In genomic region chr9:128254855-128255759, GRCh38 we compare ENCODE assay signal across 8 cellular contexts. TPM values are rescaled to one million over a fixed set of nuclear protein-coding genes. Genes with fewer than 3 reads are reported as not detected.
DNase-seq lines count a peak whose midpoint lies in the region; ATAC-seq, FAIRE-seq and TF ChIP-seq lines count a peak whose summit lies in the region.

No MANE protein-coding gene starts in this region.

- no peak overlapping the region for H4K5ac ChIP-seq in IMR-90 (ENCODE audit: low read depth, low read length)

- H4K91ac ChIP-seq in IMR-90 (ENCODE audit: insufficient read depth, low read depth, low read length): no peak overlapping the region

- CTCF ChIA-PET in IMR-90 (lab: Yijun Ruan, JAX): interaction anchor here (0.6 to 1.0 kb wide), 3 partner anchors 10 to 80 kb away, joined by 3 read pairs; no protein-coding TSS in a partner anchor

- peak; percentile 32 for DNase-seq in IMR-90
- DNase-seq in T-helper 22 cell (ENCODE audit: low read depth): peak; percentile 17
- peak; percentile 61 to 76 (median 63) for DNase-seq in body of pancreas
- no peak for DNase-seq in keratinocyte (ENCODE audit: low read depth, low spot score)
- DNase-seq in stimulated activated CD4-positive, alpha-beta T cell treated with anti-CD3 and anti-CD28 coated beads, Interleukin-4, amount 100 ng/mL, for 1 hour: peak; percentile 58

- no peak overlapping the region for H2BK120ac ChIP-seq in IMR-90 (ENCODE audit: low read depth, low read length)

- H3K14ac ChIP-seq in IMR-90 (replicated peaks; ENCODE audit: low read depth, low read length): no peak overlapping the region

- WGBS in IMR-90 (ENCODE audit: extremely low coverage in 2 of 2, insufficient read length in 1 of 2), 2 experiments: 56% methylated on average over 7 of the region's 18 CpGs; no CpG with 5 or more reads in 1 of the 2 experiments
- WGBS in body of pancreas, 2 donors: 63 to 71% methylated on average over 12 to 18 of the region's 18 CpGs

- no peak overlapping the region for H3K4me3 ChIP-seq in DOHH2 (ENCODE audit: low read length)
- H3K4me3 ChIP-seq in IMR-90 (ENCODE audit: insufficient read depth, low read depth, low read length): no peak overlapping the region
- H3K4me3 ChIP-seq in body of pancreas: no peak overlapping the region
- H3K4me3 ChIP-seq in keratinocyte (ENCODE audit: control insufficient read depth in 2 of 3, extremely low read depth in 1 of 3, insufficient read depth in 2 of 3, low read depth in 1 of 3, low read length in 3 of 3): no peak overlapping the region

- POLR2A ChIA-PET in IMR-90 (lab: Charles Lee; ENCODE audit: unreplicated experiment): no interaction called here

- no peak overlapping the region for H3K9ac ChIP-seq in IMR-90 (ENCODE audit: low read depth, low read length)
- no peak overlapping the region for H3K9ac ChIP-seq in keratinocyte (ENCODE audit: control insufficient read depth, extremely low read depth, insufficient read depth, low read length)

- dilution Hi-C loops in IMR-90 (cut with HindIII; ENCODE audit: low sequenced_read_pairs, unreplicated experiment): no loop called here
- dilution Hi-C loops in keratinocyte (cut with MboI; ENCODE audit: extremely low pct_ligation_motif_present, low sequenced_read_pairs): no loop called here

- in situ Hi-C loops in IMR-90 (cut with MboI; ENCODE audit: low sequenced_read_pairs): no loop called here

- no peak overlapping the region for H3K56ac ChIP-seq in IMR-90 (ENCODE audit: extremely low read depth, insufficient read depth, low read length)

- no peak overlapping the region for H4K8ac ChIP-seq in IMR-90 (ENCODE audit: low read depth in 2 of 2, low read length in 2 of 2)

- H3K27ac ChIP-seq in DOHH2 (ENCODE audit: low read depth, low read length): no peak overlapping the region
- no peak overlapping the region for H3K27ac ChIP-seq in IMR-90 (ENCODE audit: insufficient read depth, low read length)
- no peak overlapping the region for H3K27ac ChIP-seq in body of pancreas
- no peak overlapping the region for H3K27ac ChIP-seq in keratinocyte (ENCODE audit: control insufficient read depth, insufficient read depth, low read length)

- H2AK9ac ChIP-seq in IMR-90 (replicated peaks; ENCODE audit: low read depth, low read length, poor library complexity): peak overlapping the region; percentile 50

- no peaks in the 10 kb centered on the region; the same call in 1 of the 2 replicates for H4K20me1 ChIP-seq in DOHH2 (ENCODE audit: control insufficient read depth, insufficient read depth, low read depth, low read length)
- H4K20me1 ChIP-seq in IMR-90 (ENCODE audit: insufficient read depth, low read length): peaks cover 18% of the 10 kb centered on the region
- H4K20me1 ChIP-seq in keratinocyte (ENCODE audit: control insufficient read depth, extremely low read depth, insufficient read depth, low read length): no peaks in the 10 kb centered on the region

- H3K9me3 ChIP-seq in DOHH2 (ENCODE audit: control insufficient read depth, insufficient read depth, low read length) (no peaks in the 10 kb centered on the region), IMR-90 (ENCODE audit: control insufficient read depth, insufficient read depth, low read length) (no peaks in the 10 kb centered on the region), body of pancreas (no peaks in the 10 kb centered on the region), keratinocyte (ENCODE audit: control insufficient read depth, low read depth, low read length) (no peaks in the 10 kb centered on the region)

- FAIRE-seq in keratinocyte (lab: Jason Lieb, UNC): no peak

- H3K4me2 ChIP-seq in DOHH2 (ENCODE audit: low read length) (no peak overlapping the region), IMR-90 (ENCODE audit: low read depth, low read length) (no peak overlapping the region), keratinocyte (ENCODE audit: control insufficient read depth, extremely low read depth, insufficient read depth, low read depth, low read length) (no peak overlapping the region)

- peak; percentile 79 for ATAC-seq in IMR-90 (ENCODE audit: low read depth)
- ATAC-seq in body of pancreas: peak; percentile 39
- ATAC-seq in GM21367 (IDR thresholded peaks at IDR 0.05; ENCODE audit: unreplicated experiment): no peak
- no peak for ATAC-seq in HG02610 (IDR thresholded peaks at IDR 0.05; ENCODE audit: unreplicated experiment)

- peaks cover 19% of the 10 kb centered on the region for H3K4me1 ChIP-seq in DOHH2 (ENCODE audit: control insufficient read depth, low read length)
- no peaks in the 10 kb centered on the region for H3K4me1 ChIP-seq in IMR-90 (ENCODE audit: control insufficient read depth, insufficient read depth, low read length)
- H3K4me1 ChIP-seq in body of pancreas: peaks cover 11% of the 10 kb centered on the region
- peaks cover 30% of the 10 kb centered on the region for H3K4me1 ChIP-seq in keratinocyte (ENCODE audit: control insufficient read depth, extremely low read depth, insufficient read depth, low read length)

- no peak overlapping the region for H3K23ac ChIP-seq in IMR-90 (ENCODE audit: low read depth, low read length)

- H2BK5ac ChIP-seq in IMR-90 (ENCODE audit: low read depth, low read length, poor library complexity, severe bottlenecking): no peak overlapping the region

- no peak overlapping the region for H2AK5ac ChIP-seq in IMR-90 (ENCODE audit: low read depth, low read length)

- H3K9me2 ChIP-seq in DOHH2 (replicated peaks; ENCODE audit: control insufficient read depth, low read length): no peaks in the 10 kb centered on the region

- no peak overlapping the region for H2BK15ac ChIP-seq in IMR-90 (ENCODE audit: low read depth, low read length)

- H2AFZ ChIP-seq in IMR-90 (replicated peaks; ENCODE audit: low read length, poor library complexity) (peak overlapping the region; percentile 8), keratinocyte (ENCODE audit: control insufficient read depth, low read length) (no peak overlapping the region)

- H3K18ac ChIP-seq in IMR-90 (ENCODE audit: low read depth, low read length): no peak overlapping the region

- H3K27me3 ChIP-seq in DOHH2 (ENCODE audit: control insufficient read depth, low read length): peaks cover 25% of the 10 kb centered on the region
- H3K27me3 ChIP-seq in IMR-90 (ENCODE audit: control insufficient read depth, insufficient read depth, low read length): no peaks in the 10 kb centered on the region
- H3K27me3 ChIP-seq in body of pancreas: no peaks in the 10 kb centered on the region
- no peaks in the 10 kb centered on the region for H3K27me3 ChIP-seq in keratinocyte (ENCODE audit: control insufficient read depth, extremely low read depth, insufficient read depth, low read length)

- 0 out of 4 replicates have a peak, but pooled peaks cover 0 to 1% of the 10 kb centered on the region in 2 experiments for H3K79me1 ChIP-seq in IMR-90 (ENCODE audit: low read depth in 1 of 2, low read length in 2 of 2)

- H3K79me2 ChIP-seq in DOHH2 (ENCODE audit: control insufficient read depth, low read length) (no peaks in the 10 kb centered on the region), keratinocyte (ENCODE audit: control insufficient read depth, insufficient read depth, low read length) (no peaks in the 10 kb centered on the region)

- no TSS peak for BruUV-seq in IMR-90 (replicated peaks; lab: Mats Ljungman, UMichigan)

- TF ChIP-seq CTCF in DOHH2 (IDR thresholded peaks at IDR 0.05; ENCODE audit: low read depth, low read length, poor library complexity, severe bottlenecking) (peak; percentile 99), IMR-90 (conservative IDR thresholded peaks at IDR 0.05; ENCODE audit: low read depth, low read length) (peak; percentile 78), body of pancreas (IDR thresholded peaks at IDR 0.05) (peak; percentile 63 to 82 (median 73)), keratinocyte (optimal IDR thresholded peaks at IDR 0.05 in 1 of 3, IDR thresholded peaks at IDR 0.05 in 1 of 3, conservative IDR thresholded peaks at IDR 0.05 in 1 of 3; ENCODE audit: extremely low read depth in 1 of 3, insufficient read depth in 2 of 3, low read length in 3 of 3) (peak; percentile 68 to 82 (median 77))

- H3K9me1 ChIP-seq in IMR-90 (ENCODE audit: insufficient read depth, low read length): no peaks in the 10 kb centered on the region
- H3K9me1 ChIP-seq in keratinocyte (ENCODE audit: control insufficient read depth, extremely low read depth, insufficient read depth, low read length): no peaks in the 10 kb centered on the region

- peak; percentile 52 for TF ChIP-seq RAD21 in IMR-90 (IDR thresholded peaks at IDR 0.05; ENCODE audit: low read length)

- no peak overlapping the region for H2BK20ac ChIP-seq in IMR-90 (ENCODE audit: low read depth, low read length)

- H3F3A ChIP-seq in DOHH2 (ENCODE audit: control insufficient read depth, insufficient read depth): no peaks in the 10 kb centered on the region

- H3K36me3 ChIP-seq in DOHH2 (ENCODE audit: control insufficient read depth, low read length) (no peaks in the 10 kb centered on the region), IMR-90 (ENCODE audit: control insufficient read depth, insufficient read depth, low read length) (peaks cover 45% of the 10 kb centered on the region), body of pancreas (replicated peaks in 1 of 2; ENCODE audit: insufficient read depth in 1 of 2, low read depth in 2 of 2) (peaks cover 18 to 24% of the 10 kb centered on the region in 2 donors), keratinocyte (ENCODE audit: control insufficient read depth in 2 of 2, extremely low read depth in 1 of 2, insufficient read depth in 2 of 2, low read length in 2 of 2) (peaks cover 7 to 17% of the 10 kb centered on the region in 2 experiments)

- intact Hi-C loops in IMR-90 (cut with micrococcal nuclease): no loop called here
- intact Hi-C loops in body of pancreas (cut with DNase I): no loop called here

- TF ChIP-seq POLR2A in IMR-90 (IDR thresholded peaks at IDR 0.05; ENCODE audit: low read depth, low read length): no peak
- no peak for TF ChIP-seq POLR2A in body of pancreas (IDR thresholded peaks at IDR 0.05)

- no peak overlapping the region for H3K4ac ChIP-seq in IMR-90 (ENCODE audit: low read depth, low read length)

RNA-seq across cellular contexts. Expression of gene GOLGA2, which starts 20.7 kb away (rescaled TPM):
- 118 TPM in 2 replicates for total RNA-seq in IMR-90 (2012; rRNA removed)
- polyA plus RNA-seq in IMR-90 (2012; rRNA removed): 124 and 146 TPM in 2 replicates
- 69.6 and 69.8 TPM in 2 replicates for polyA plus RNA-seq in IMR-90 (2012; cell fraction: cytosol; rRNA removed)
- polyA plus RNA-seq in IMR-90 (2012; cell fraction: nucleus; rRNA removed; ENCODE audit: low replicate concordance): 168 and 324 TPM in 2 replicates
- 100 to 1,000 TPM in 1 of 2 donors, 10 to 100 TPM in 1; 53.2 to 138 TPM for total RNA-seq in body of pancreas
- polyA plus RNA-seq in keratinocyte: 31.9 to 48.8 TPM (median 41.6 TPM) in 3 replicates
- 58.0 TPM for polyA plus RNA-seq in keratinocyte (2011; ENCODE audit: low read depth)
- polyA plus RNA-seq in keratinocyte (2011; cell fraction: cytosol; rRNA removed): 33.3 and 34.3 TPM in 2 replicates
- 107 and 113 TPM in 2 replicates for polyA plus RNA-seq in keratinocyte (2011; cell fraction: nucleus; rRNA removed)
- 47.3 and 51.7 TPM in 2 replicates for polyA plus RNA-seq in keratinocyte (2012; ENCODE audit: low replicate concordance)
- 15.7 to 35.1 TPM (median 18.3 TPM) in 3 replicates for polyA minus RNA-seq in keratinocyte
- 20.0 TPM for polyA minus RNA-seq in keratinocyte (2011; cell fraction: cytosol; rRNA and poly(A)+ RNA removed)
- polyA minus RNA-seq in keratinocyte (2011; cell fraction: nucleus; rRNA and poly(A)+ RNA removed): 37.4 and 60.7 TPM in 2 replicates

RNA-seq across cellular contexts. Expression of gene SWI5, which starts 21.0 kb away (rescaled TPM):
- 37.5 and 38.9 TPM in 2 replicates for total RNA-seq in IMR-90 (2012; rRNA removed)
- polyA plus RNA-seq in IMR-90 (2012; rRNA removed): 93.5 and 99.7 TPM in 2 replicates
- polyA plus RNA-seq in IMR-90 (2012; cell fraction: cytosol; rRNA removed): 67.9 and 73.4 TPM in 2 replicates
- 21.7 and 25.2 TPM in 2 replicates for polyA plus RNA-seq in IMR-90 (2012; cell fraction: nucleus; rRNA removed; ENCODE audit: low replicate concordance)
- 10 to 100 TPM; 14.5 to 20.1 TPM for total RNA-seq in body of pancreas
- 35.9 to 39.4 TPM (median 38.4 TPM) in 3 replicates for polyA plus RNA-seq in keratinocyte
- polyA plus RNA-seq in keratinocyte (2011; ENCODE audit: low read depth): 12.2 TPM
- polyA plus RNA-seq in keratinocyte (2011; cell fraction: cytosol; rRNA removed): 38.5 and 47.9 TPM in 2 replicates
- 18.9 and 20.7 TPM in 2 replicates for polyA plus RNA-seq in keratinocyte (2011; cell fraction: nucleus; rRNA removed)
- 24.8 and 28.2 TPM in 2 replicates for polyA plus RNA-seq in keratinocyte (2012; ENCODE audit: low replicate concordance)
- polyA minus RNA-seq in keratinocyte: 7.8 to 17.7 TPM (median 13.3 TPM) in 3 replicates
- polyA minus RNA-seq in keratinocyte (2011; cell fraction: cytosol; rRNA and poly(A)+ RNA removed): 14.6 TPM
- polyA minus RNA-seq in keratinocyte (2011; cell fraction: nucleus; rRNA and poly(A)+ RNA removed): 3.9 and 4.0 TPM in 2 replicates

RNA-seq across cellular contexts. Expression of gene DNM1, which starts 51.9 kb away (rescaled TPM):
- total RNA-seq in IMR-90 (2012; rRNA removed) (11.4 and 13.6 TPM in 2 replicates), body of pancreas (10 to 100 TPM; 13.0 to 29.0 TPM)
- polyA plus RNA-seq in IMR-90 (2012; rRNA removed) (17.7 and 19.3 TPM in 2 replicates), keratinocyte (0.25 to 0.34 TPM (median 0.31 TPM) in 3 replicates)
- 7.8 and 11.0 TPM in 2 replicates for polyA plus RNA-seq in IMR-90 (2012; cell fraction: cytosol; rRNA removed)
- polyA plus RNA-seq in IMR-90 (2012; cell fraction: nucleus; rRNA removed; ENCODE audit: low replicate concordance): 110 and 165 TPM in 2 replicates
- 1.6 TPM for polyA plus RNA-seq in keratinocyte (2011; ENCODE audit: low read depth)
- polyA plus RNA-seq in keratinocyte (2011; cell fraction: cytosol; rRNA removed): 0.06 and 0.13 TPM in 2 replicates
- 1.1 and 2.1 TPM in 2 replicates for polyA plus RNA-seq in keratinocyte (2011; cell fraction: nucleus; rRNA removed)
- 0.60 and 1.5 TPM in 2 replicates for polyA plus RNA-seq in keratinocyte (2012; ENCODE audit: low replicate concordance)
- polyA minus RNA-seq in keratinocyte: 0.59 to 0.96 TPM (median 0.64 TPM) in 3 replicates
- 0.38 TPM for polyA minus RNA-seq in keratinocyte (2011; cell fraction: cytosol; rRNA and poly(A)+ RNA removed)
- 0.53 and 0.93 TPM in 2 replicates for polyA minus RNA-seq in keratinocyte (2011; cell fraction: nucleus; rRNA and poly(A)+ RNA removed)

Comparison
In these comparisons a context has a peak if more than half of its experiments do, and no peak if none do; other contexts are left out.
1. ATAC-seq: peak in IMR-90 (single experiment) and body of pancreas (single experiment); none in GM21367 (single experiment) and HG02610 (single experiment).
2. Peak in every context shown above with its lines, with median percentiles within 50 percentile points of each other: CTCF ChIP-seq.